In genomic region chr16:75305364-75306101, GRCh38 we compare ENCODE assay signal across 9 cellular contexts. TPM values are rescaled to one million over a fixed set of nuclear protein-coding genes. Genes with fewer than 3 reads are reported as not detected.
DNase-seq lines count a peak whose midpoint lies in the region; ATAC-seq, FAIRE-seq and TF ChIP-seq lines count a peak whose summit lies in the region.
"Had no signal": no experiment of that assay in that cellular context is flagged by ENCODE, and none has a peak within 500 bp of the region (broad histone marks: within the 10 kb centered on the region; RNA-seq: fewer than 3 reads in every experiment).

No MANE protein-coding gene starts in this region.

- H3K36me3 ChIP-seq in RWPE2 (ENCODE audit: low read depth) (peaks cover 29% of the 10 kb centered on the region), astrocyte (ENCODE audit: insufficient read depth, low read length) (no peaks in the 10 kb centered on the region)

- H3K4me3 ChIP-seq in AG09309 (ENCODE audit: control insufficient read depth, low read depth, low read length) = no peak overlapping the region
- no peak overlapping the region for H3K4me3 ChIP-seq in RWPE2 (ENCODE audit: severe bottlenecking)
- no peak overlapping the region for H3K4me3 ChIP-seq in astrocyte (ENCODE audit: insufficient read depth, low read depth, low read length)

- no peaks in the 10 kb centered on the region for H3K79me2 ChIP-seq in astrocyte (ENCODE audit: insufficient read depth, low read length)

- peaks cover 33% of the 10 kb centered on the region for H3K4me1 ChIP-seq in RWPE2 (ENCODE audit: insufficient read depth, poor library complexity, severe bottlenecking)
- H3K4me1 ChIP-seq in astrocyte (ENCODE audit: insufficient read depth, low read length) = peaks cover 27% of the 10 kb centered on the region

- TF ChIP-seq CTCF in AG09309 (IDR thresholded peaks at IDR 0.05; ENCODE audit: control insufficient read depth, insufficient read depth, low read depth, low read length, missing control alignments) (peak; percentile 23), RWPE2 (IDR thresholded peaks at IDR 0.05; ENCODE audit: poor library complexity, severe bottlenecking) (peak; percentile 53), astrocyte (IDR thresholded peaks at IDR 0.05; ENCODE audit: insufficient read depth, low read depth, low read length) (no peak)

- ATAC-seq in GM18867 (IDR thresholded peaks at IDR 0.05; ENCODE audit: unreplicated experiment) = peak; percentile 76
- peak; percentile 82 for ATAC-seq in HG03460 (IDR thresholded peaks at IDR 0.05; ENCODE audit: unreplicated experiment)
- ATAC-seq in RWPE2 (ENCODE audit: low read depth) = peak; percentile 91

- H2AFZ ChIP-seq in astrocyte (ENCODE audit: low read depth, low read length) = no peak overlapping the region

- peak overlapping the region; percentile 72 for H3K4me2 ChIP-seq in astrocyte (ENCODE audit: low read length)

- H3K4me1 Mint-ChIP-seq in astrocyte (ENCODE audit: low read depth, unreplicated experiment) = peaks cover 41% of the 10 kb centered on the region

- H3K9me3 Mint-ChIP-seq in astrocyte (ENCODE audit: unreplicated experiment) = no peaks in the 10 kb centered on the region

- H3K27me3 ChIP-seq in RWPE2 (ENCODE audit: insufficient read depth, poor library complexity, severe bottlenecking) = no peaks in the 10 kb centered on the region
- no peaks in the 10 kb centered on the region for H3K27me3 ChIP-seq in astrocyte (ENCODE audit: insufficient read depth, low read length)

- peaks cover 14% of the 10 kb centered on the region for H3K36me3 Mint-ChIP-seq in astrocyte (ENCODE audit: low read depth, unreplicated experiment)

- peak overlapping the region; percentile 13 for H3K4me3 Mint-ChIP-seq in astrocyte (ENCODE audit: unreplicated experiment)

- no peaks in the 10 kb centered on the region for H3K27me3 Mint-ChIP-seq in astrocyte (ENCODE audit: low read depth, unreplicated experiment)

- peak; percentile 93 for FAIRE-seq in astrocyte (lab: Jason Lieb, UNC)
- peak; percentile 17 for FAIRE-seq in islet of Langerhans (lab: Jason Lieb, UNC)

- peak; percentile 100 for DNase-seq in AG09309 (ENCODE audit: low read depth)
- DNase-seq in RWPE2 (ENCODE audit: low spot score) = peak; percentile 98
- peak; percentile 100 for DNase-seq in astrocyte (ENCODE audit: low read depth)
- DNase-seq in stimulated activated CD4-positive, alpha-beta T cell treated with anti-CD3 and anti-CD28 coated beads, Interleukin-2, amount 100 ng/mL, for 24 hours = peak; percentile 55 to 61
- DNase-seq in NCI-H526 (lab: John Stamatoyannopoulos, UW) = no peak

- peak overlapping the region; percentile 100 for H3K27ac ChIP-seq in RWPE2 (ENCODE audit: poor library complexity, severe bottlenecking)
- peak overlapping the region; percentile 91 for H3K27ac ChIP-seq in astrocyte (ENCODE audit: low read depth, low read length)
- H3K27ac ChIP-seq: HL-60 had no signal

- H3K9me3 ChIP-seq in RWPE2 (ENCODE audit: severe bottlenecking) = no peaks in the 10 kb centered on the region
- H3K9me3 ChIP-seq in astrocyte (ENCODE audit: insufficient read depth, low read depth, low read length) = no peaks in the 10 kb centered on the region

- H3K9ac ChIP-seq in astrocyte (ENCODE audit: low read length) = peak overlapping the region; percentile 82

- H4K20me1 ChIP-seq in astrocyte (ENCODE audit: insufficient read depth, low read length) = no peaks in the 10 kb centered on the region

- peak overlapping the region; percentile 97 for H3K27ac Mint-ChIP-seq in astrocyte (ENCODE audit: unreplicated experiment)

RNA-seq across cellular contexts. Expression of gene BCAR1, which starts 54.1 kb away (rescaled TPM):
- total RNA-seq in astrocyte = 241 and 296 TPM in 2 replicates

Comparison
In these comparisons a context has a peak if more than half of its experiments do, and no peak if none do; other contexts are left out.
1. DNase-seq: peak in AG09309 (single experiment), RWPE2 (single experiment), astrocyte (single experiment) and stimulated activated CD4-positive, alpha-beta T cell treated with anti-CD3 and anti-CD28 coated beads, Interleukin-2, amount 100 ng/mL, for 24 hours (2 of 2); none in NCI-H526 (0 of 2).
2. Peak in every context shown above with its lines, with median percentiles within 50 percentile points of each other: ATAC-seq.